Comparison of ENCODE assay signal across 1 cellular context in the genomic region with DNA sequence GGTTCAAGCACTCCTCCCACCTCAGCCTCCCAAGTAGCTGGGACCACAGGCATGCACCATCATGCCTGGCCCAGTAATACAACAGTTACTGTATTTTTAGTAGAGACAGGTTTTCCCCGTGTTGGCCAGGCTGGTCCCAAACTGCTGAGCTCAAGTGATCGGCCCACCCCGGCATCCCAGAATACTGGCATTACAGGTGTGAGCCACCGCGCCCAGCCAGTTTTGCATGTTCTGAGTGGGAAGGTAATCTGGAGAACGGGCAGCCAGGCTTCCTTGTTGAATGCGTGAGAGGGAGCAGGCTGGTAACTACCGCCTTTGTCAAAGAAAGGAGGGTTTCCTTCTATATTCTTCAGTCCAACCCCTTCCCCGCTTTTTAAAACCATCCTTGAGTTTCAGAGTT.
TF ChIP-seq lines count a peak whose summit lies in the region.

No MANE protein-coding gene starts in this region.

TF ChIP-seq in GM23338, 12 proteins besides CTCF, POLR2A, EP300 and RAD21 (continued from another document):
- TF ChIP-seq, protein P1, sequence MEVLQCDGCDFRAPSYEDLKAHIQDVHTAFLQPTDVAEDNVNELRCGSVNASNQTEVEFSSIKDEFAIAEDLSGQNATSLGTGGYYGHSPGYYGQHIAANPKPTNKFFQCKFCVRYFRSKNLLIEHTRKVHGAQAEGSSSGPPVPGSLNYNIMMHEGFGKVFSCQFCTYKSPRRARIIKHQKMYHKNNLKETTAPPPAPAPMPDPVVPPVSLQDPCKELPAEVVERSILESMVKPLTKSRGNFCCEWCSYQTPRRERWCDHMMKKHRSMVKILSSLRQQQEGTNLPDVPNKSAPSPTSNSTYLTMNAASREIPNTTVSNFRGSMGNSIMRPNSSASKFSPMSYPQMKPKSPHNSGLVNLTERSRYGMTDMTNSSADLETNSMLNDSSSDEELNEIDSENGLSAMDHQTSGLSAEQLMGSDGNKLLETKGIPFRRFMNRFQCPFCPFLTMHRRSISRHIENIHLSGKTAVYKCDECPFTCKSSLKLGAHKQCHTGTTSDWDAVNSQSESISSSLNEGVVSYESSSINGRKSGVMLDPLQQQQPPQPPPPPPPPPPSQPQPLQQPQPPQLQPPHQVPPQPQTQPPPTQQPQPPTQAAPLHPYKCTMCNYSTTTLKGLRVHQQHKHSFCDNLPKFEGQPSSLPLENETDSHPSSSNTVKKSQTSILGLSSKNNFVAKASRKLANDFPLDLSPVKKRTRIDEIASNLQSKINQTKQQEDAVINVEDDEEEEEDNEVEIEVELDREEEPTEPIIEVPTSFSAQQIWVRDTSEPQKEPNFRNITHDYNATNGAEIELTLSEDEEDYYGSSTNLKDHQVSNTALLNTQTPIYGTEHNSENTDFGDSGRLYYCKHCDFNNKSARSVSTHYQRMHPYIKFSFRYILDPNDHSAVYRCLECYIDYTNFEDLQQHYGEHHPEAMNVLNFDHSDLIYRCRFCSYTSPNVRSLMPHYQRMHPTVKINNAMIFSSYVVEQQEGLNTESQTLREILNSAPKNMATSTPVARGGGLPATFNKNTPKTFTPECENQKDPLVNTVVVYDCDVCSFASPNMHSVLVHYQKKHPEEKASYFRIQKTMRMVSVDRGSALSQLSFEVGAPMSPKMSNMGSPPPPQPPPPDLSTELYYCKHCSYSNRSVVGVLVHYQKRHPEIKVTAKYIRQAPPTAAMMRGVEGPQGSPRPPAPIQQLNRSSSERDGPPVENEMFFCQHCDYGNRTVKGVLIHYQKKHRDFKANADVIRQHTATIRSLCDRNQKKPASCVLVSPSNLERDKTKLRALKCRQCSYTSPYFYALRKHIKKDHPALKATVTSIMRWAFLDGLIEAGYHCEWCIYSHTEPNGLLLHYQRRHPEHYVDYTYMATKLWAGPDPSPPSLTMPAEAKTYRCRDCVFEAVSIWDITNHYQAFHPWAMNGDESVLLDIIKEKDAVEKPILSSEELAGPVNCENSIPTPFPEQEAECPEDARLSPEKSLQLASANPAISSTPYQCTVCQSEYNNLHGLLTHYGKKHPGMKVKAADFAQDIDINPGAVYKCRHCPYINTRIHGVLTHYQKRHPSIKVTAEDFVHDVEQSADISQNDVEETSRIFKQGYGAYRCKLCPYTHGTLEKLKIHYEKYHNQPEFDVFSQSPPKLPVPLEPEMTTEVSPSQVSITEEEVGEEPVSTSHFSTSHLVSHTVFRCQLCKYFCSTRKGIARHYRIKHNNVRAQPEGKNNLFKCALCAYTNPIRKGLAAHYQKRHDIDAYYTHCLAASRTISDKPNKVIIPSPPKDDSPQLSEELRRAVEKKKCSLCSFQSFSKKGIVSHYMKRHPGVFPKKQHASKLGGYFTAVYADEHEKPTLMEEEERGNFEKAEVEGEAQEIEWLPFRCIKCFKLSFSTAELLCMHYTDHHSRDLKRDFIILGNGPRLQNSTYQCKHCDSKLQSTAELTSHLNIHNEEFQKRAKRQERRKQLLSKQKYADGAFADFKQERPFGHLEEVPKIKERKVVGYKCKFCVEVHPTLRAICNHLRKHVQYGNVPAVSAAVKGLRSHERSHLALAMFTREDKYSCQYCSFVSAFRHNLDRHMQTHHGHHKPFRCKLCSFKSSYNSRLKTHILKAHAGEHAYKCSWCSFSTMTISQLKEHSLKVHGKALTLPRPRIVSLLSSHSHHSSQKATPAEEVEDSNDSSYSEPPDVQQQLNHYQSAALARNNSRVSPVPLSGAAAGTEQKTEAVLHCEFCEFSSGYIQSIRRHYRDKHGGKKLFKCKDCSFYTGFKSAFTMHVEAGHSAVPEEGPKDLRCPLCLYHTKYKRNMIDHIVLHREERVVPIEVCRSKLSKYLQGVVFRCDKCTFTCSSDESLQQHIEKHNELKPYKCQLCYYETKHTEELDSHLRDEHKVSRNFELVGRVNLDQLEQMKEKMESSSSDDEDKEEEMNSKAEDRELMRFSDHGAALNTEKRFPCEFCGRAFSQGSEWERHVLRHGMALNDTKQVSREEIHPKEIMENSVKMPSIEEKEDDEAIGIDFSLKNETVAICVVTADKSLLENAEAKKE (CRISPR knock-in tag; IDR thresholded peaks at IDR 0.05), result no peak
- TF ChIP-seq ZNF331 (CRISPR knock-in tag; IDR thresholded peaks at IDR 0.05; ENCODE audit: low read depth), result no peak
- no peak for TF ChIP-seq POLR2AphosphoS5 (IDR thresholded peaks at IDR 0.05; ENCODE audit: low read depth)
- TF ChIP-seq STAT1 (IDR thresholded peaks at IDR 0.05; ENCODE audit: unreplicated experiment), result no peak
- TF ChIP-seq NANOG (IDR thresholded peaks at IDR 0.05; ENCODE audit: borderline replicate concordance), result no peak
- TF ChIP-seq JUNB (IDR thresholded peaks at IDR 0.05; ENCODE audit: unreplicated experiment), result no peak
- TF ChIP-seq, protein P2, sequence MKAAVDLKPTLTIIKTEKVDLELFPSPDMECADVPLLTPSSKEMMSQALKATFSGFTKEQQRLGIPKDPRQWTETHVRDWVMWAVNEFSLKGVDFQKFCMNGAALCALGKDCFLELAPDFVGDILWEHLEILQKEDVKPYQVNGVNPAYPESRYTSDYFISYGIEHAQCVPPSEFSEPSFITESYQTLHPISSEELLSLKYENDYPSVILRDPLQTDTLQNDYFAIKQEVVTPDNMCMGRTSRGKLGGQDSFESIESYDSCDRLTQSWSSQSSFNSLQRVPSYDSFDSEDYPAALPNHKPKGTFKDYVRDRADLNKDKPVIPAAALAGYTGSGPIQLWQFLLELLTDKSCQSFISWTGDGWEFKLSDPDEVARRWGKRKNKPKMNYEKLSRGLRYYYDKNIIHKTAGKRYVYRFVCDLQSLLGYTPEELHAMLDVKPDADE (IDR thresholded peaks at IDR 0.05), result no peak
- TF ChIP-seq ZNF114 (CRISPR knock-in tag; IDR thresholded peaks at IDR 0.05), result no peak
- TF ChIP-seq EZH2 (IDR thresholded peaks at IDR 0.05; ENCODE audit: low read depth, unreplicated experiment), result no peak
- TF ChIP-seq, protein P3, sequence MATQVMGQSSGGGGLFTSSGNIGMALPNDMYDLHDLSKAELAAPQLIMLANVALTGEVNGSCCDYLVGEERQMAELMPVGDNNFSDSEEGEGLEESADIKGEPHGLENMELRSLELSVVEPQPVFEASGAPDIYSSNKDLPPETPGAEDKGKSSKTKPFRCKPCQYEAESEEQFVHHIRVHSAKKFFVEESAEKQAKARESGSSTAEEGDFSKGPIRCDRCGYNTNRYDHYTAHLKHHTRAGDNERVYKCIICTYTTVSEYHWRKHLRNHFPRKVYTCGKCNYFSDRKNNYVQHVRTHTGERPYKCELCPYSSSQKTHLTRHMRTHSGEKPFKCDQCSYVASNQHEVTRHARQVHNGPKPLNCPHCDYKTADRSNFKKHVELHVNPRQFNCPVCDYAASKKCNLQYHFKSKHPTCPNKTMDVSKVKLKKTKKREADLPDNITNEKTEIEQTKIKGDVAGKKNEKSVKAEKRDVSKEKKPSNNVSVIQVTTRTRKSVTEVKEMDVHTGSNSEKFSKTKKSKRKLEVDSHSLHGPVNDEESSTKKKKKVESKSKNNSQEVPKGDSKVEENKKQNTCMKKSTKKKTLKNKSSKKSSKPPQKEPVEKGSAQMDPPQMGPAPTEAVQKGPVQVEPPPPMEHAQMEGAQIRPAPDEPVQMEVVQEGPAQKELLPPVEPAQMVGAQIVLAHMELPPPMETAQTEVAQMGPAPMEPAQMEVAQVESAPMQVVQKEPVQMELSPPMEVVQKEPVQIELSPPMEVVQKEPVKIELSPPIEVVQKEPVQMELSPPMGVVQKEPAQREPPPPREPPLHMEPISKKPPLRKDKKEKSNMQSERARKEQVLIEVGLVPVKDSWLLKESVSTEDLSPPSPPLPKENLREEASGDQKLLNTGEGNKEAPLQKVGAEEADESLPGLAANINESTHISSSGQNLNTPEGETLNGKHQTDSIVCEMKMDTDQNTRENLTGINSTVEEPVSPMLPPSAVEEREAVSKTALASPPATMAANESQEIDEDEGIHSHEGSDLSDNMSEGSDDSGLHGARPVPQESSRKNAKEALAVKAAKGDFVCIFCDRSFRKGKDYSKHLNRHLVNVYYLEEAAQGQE (IDR thresholded peaks at IDR 0.05; ENCODE audit: unreplicated experiment), result no peak
- TF ChIP-seq CREB1 (CRISPR knock-in tag; IDR thresholded peaks at IDR 0.05; ENCODE audit: low read depth), result no peak
